ENCODE assay signal across 8 cellular contexts in genomic region chr3:36843065-36844051, GRCh38.
DNase-seq lines count a peak whose midpoint lies in the region; TF ChIP-seq lines count a peak whose summit lies in the region.

No MANE protein-coding gene starts in this region.

- H2AFZ ChIP-seq in H9 (ENCODE audit: low read length) (no peak overlapping the region), fibroblast of lung (ENCODE audit: low read length) (no peak overlapping the region)

- H3K27ac Mint-ChIP-seq in H9 = no peak overlapping the region; a peak in 1 of 7 replicates

- H3K9me3 Mint-ChIP-seq in H9 = peaks cover 7 to 12% of the 10 kb centered on the region in 2 experiments; a peak in 4 of 5 replicates

- no peak overlapping the region for H3K18ac ChIP-seq in H9 (ENCODE audit: insufficient read length, low read depth, low read length)

- H3K79me2 ChIP-seq in H9 (ENCODE audit: insufficient read depth, low read length) (no peaks in the 10 kb centered on the region), fibroblast of lung (ENCODE audit: control insufficient read depth, insufficient read depth, low read length) (no peaks in the 10 kb centered on the region)

- H2BK12ac ChIP-seq in H9 (ENCODE audit: insufficient read length, low read depth, low read length) = no peak overlapping the region

- H3K9ac ChIP-seq in H9 (ENCODE audit: extremely low read depth, insufficient read length, low read length) (no peak overlapping the region), fibroblast of lung (ENCODE audit: insufficient read depth, low read length) (no peak overlapping the region)

- H3K27ac ChIP-seq in H9 (ENCODE audit: insufficient read length, low read depth, low read length) (no peak overlapping the region), fibroblast of lung (ENCODE audit: insufficient read depth, low read length) (no peak overlapping the region)

- no peaks in the 10 kb centered on the region; the same call in 1 of the 2 replicates for H3K4me1 ChIP-seq in H9 (ENCODE audit: insufficient read depth, low read length)
- no peaks in the 10 kb centered on the region for H3K4me1 ChIP-seq in fibroblast of lung (ENCODE audit: control insufficient read depth, extremely low read depth, insufficient read depth, low read length)

- no peak overlapping the region for H2BK120ac ChIP-seq in H9 (ENCODE audit: low read depth, low read length, poor library complexity, severe bottlenecking)

- no CpG with 5 or more reads among the region's 4 CpGs for WGBS in H9 (ENCODE audit: extremely low coverage, insufficient read length, low lambda C conversion rate)

- no peak overlapping the region for H2BK5ac ChIP-seq in H9 (ENCODE audit: insufficient read length, low read length)

- H3K27me3 Mint-ChIP-seq in H9 (ENCODE audit: low read depth) = no peaks in the 10 kb centered on the region

- no peak overlapping the region for H3K4ac ChIP-seq in H9 (ENCODE audit: low read depth, low read length)

- no peaks in the 10 kb centered on the region for H4K20me1 ChIP-seq in H9 (ENCODE audit: control insufficient read depth, insufficient read depth, insufficient read length)
- no peaks in the 10 kb centered on the region for H4K20me1 ChIP-seq in fibroblast of lung (ENCODE audit: control insufficient read depth, extremely low read depth, insufficient read depth, low read length)

- no peak overlapping the region for H3K4me3 ChIP-seq in fibroblast of lung (replicated peaks in 1 of 4; ENCODE audit: control extremely low read depth in 1 of 4, insufficient read depth in 1 of 4, low read depth in 3 of 4, low read length in 4 of 4)

- TF ChIP-seq CTCF in H9 (conservative IDR thresholded peaks at IDR 0.05) (peak; percentile 82), fibroblast of lung (conservative IDR thresholded peaks at IDR 0.05 in 1 of 2, IDR thresholded peaks at IDR 0.05 in 1 of 2; ENCODE audit: low read depth in 1 of 2, low read length in 2 of 2) (peak; percentile 40 to 54)

- H3K23ac ChIP-seq in H9 (ENCODE audit: insufficient read length, low read depth, low read length) = no peak overlapping the region

- H2BK15ac ChIP-seq in H9 (ENCODE audit: low read depth, low read length) = no peak overlapping the region

- H3K36me3 Mint-ChIP-seq in H9 (ENCODE audit: insufficient read depth in 1 of 3, low read depth in 3 of 3) = peaks cover 12 to 29% (median 15%) of the 10 kb centered on the region in 3 experiments

- peak; percentile 1 for DNase-seq in NCI-H146 (lab: John Stamatoyannopoulos, UW)
- DNase-seq in NCI-H146 treated with DMSO at 0.1 percent for 48 hours (lab: John Stamatoyannopoulos, UW; ENCODE audit: unreplicated experiment) = no peak
- peak; percentile 83 for DNase-seq in H9
- DNase-seq in NAMALWA (ENCODE audit: low spot score) = peak; percentile 58
- peak; percentile 74 for DNase-seq in activated CD8-positive, alpha-beta memory T cell treated with anti-CD3 and anti-CD28 coated beads for 24 hours
- peak; percentile 18 to 19 for DNase-seq in fibroblast of lung (ENCODE audit: low read depth in 2 of 2)
- peak; percentile 47 to 55 (median 54) for DNase-seq in stimulated activated CD4-positive, alpha-beta T cell treated with anti-CD3 and anti-CD28 coated beads, Interleukin-12 subunit alpha, Interleukin-12 subunit beta, amount 100 ng/mL, for 48 hours (ENCODE audit: low read depth in 2 of 3, low spot score in 1 of 3)
- DNase-seq in ecto neural progenitor cell (ENCODE audit: low spot score) = no peak

- H3K27me3 ChIP-seq in H9 (ENCODE audit: insufficient read depth, low read length) (no peaks in the 10 kb centered on the region), fibroblast of lung (ENCODE audit: control insufficient read depth, insufficient read depth, low read length) (no peaks in the 10 kb centered on the region)

- no peak overlapping the region for H4K8ac ChIP-seq in H9 (replicated peaks; ENCODE audit: insufficient read length, low read depth, low read length)

- no peak overlapping the region for H2BK20ac ChIP-seq in H9 (ENCODE audit: low read depth, low read length, poor library complexity, severe bottlenecking)

- no peak overlapping the region for H3K4me2 ChIP-seq in H9 (ENCODE audit: insufficient read depth, insufficient read length, low read length)
- no peak overlapping the region for H3K4me2 ChIP-seq in fibroblast of lung (ENCODE audit: extremely low read depth, insufficient read depth, low read length)

- no peaks in the 10 kb centered on the region for H3K79me1 ChIP-seq in H9 (ENCODE audit: insufficient read depth, low read depth, low read length, poor library complexity, severe bottlenecking)

- no peak overlapping the region for H4K91ac ChIP-seq in H9 (ENCODE audit: insufficient read length, low read depth, low read length)

- H3K56ac ChIP-seq in H9 (ENCODE audit: insufficient read length, low read depth, low read length) = no peak overlapping the region

- no peaks in the 10 kb centered on the region for H3K36me3 ChIP-seq in fibroblast of lung (ENCODE audit: control insufficient read depth, insufficient read depth, low read length)

- no peak overlapping the region for H3K4me3 Mint-ChIP-seq in H9

- no peak overlapping the region for H2AK5ac ChIP-seq in H9 (ENCODE audit: insufficient read length, low read length)

- no peak overlapping the region for H3K14ac ChIP-seq in H9 (ENCODE audit: insufficient read depth, low read length)

- H3K9me3 ChIP-seq in H9 (ENCODE audit: control insufficient read depth, low read depth, low read length) = no peaks in the 10 kb centered on the region
- H3K9me3 ChIP-seq in fibroblast of lung (ENCODE audit: control insufficient read depth, insufficient read depth, low read depth, low read length) = no peaks in the 10 kb centered on the region

- H4K5ac ChIP-seq in H9 (ENCODE audit: insufficient read length, low read depth, low read length) = no peak overlapping the region

- H3K23me2 ChIP-seq in H9 (ENCODE audit: insufficient read length, low read depth, low read length, poor library complexity, severe bottlenecking) = no peaks in the 10 kb centered on the region

- peaks cover 4% of the 10 kb centered on the region in 2 experiments; a peak in 3 of 4 replicates for H3K4me1 Mint-ChIP-seq in H9

- H3T11ph ChIP-seq in H9 (ENCODE audit: low read length) = no peak overlapping the region

Comparison
In these comparisons a context has a peak if more than half of its experiments do, and no peak if none do; other contexts are left out.
1. DNase-seq: peak in NCI-H146 (single experiment), H9 (single experiment), NAMALWA (single experiment), activated CD8-positive, alpha-beta memory T cell treated with anti-CD3 and anti-CD28 coated beads for 24 hours (single experiment), fibroblast of lung (2 of 2) and stimulated activated CD4-positive, alpha-beta T cell treated with anti-CD3 and anti-CD28 coated beads, Interleukin-12 subunit alpha, Interleukin-12 subunit beta, amount 100 ng/mL, for 48 hours (3 of 3); none in NCI-H146 treated with DMSO at 0.1 percent for 48 hours (single experiment) and ecto neural progenitor cell (single experiment).